In the genomic region with DNA sequence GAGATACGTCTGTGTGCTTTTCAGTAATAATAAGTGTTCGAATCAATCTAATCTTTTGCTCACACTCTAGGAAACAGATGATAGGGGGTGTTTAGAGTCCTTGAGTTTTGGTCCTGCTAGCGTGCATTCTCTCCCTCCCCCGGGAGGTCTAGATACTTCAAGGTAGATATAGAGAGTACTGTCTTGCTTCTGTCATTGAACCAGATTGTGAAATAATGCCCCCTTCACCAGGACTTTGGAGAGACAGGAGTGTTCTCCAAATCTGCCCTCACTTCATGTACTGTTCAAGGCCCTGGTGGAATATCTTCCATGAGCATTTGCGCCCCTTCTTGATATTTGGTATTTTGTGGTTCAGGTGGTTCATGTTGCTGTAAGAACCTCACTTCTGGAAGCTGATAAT, we compare ENCODE assay signal across 16 cellular contexts. TPM values are rescaled to one million over a fixed set of nuclear protein-coding genes. Genes with fewer than 3 reads are reported as not detected.
DNase-seq lines count a peak whose midpoint lies in the region; ATAC-seq and TF ChIP-seq lines count a peak whose summit lies in the region.
"Had no signal": no experiment of that assay in that cellular context is flagged by ENCODE, and none has a peak within 500 bp of the region (broad histone marks: within the 10 kb centered on the region; RNA-seq: fewer than 3 reads in every experiment).

No MANE protein-coding gene starts in this region.

- H3K36me3 ChIP-seq in CD4-positive, alpha-beta memory T cell (ENCODE audit: insufficient read depth, low read length) = no peaks in the 10 kb centered on the region
- no peaks in the 10 kb centered on the region for H3K36me3 ChIP-seq in adrenal gland (replicated peaks in 1 of 2)

- H3K4me1 ChIP-seq in CD4-positive, alpha-beta memory T cell (ENCODE audit: insufficient read depth, low read length) = peaks cover 67% of the 10 kb centered on the region
- peaks cover 10 to 32% of the 10 kb centered on the region in 2 donors for H3K4me1 ChIP-seq in adrenal gland (replicated peaks in 1 of 2)

- peaks cover 0 to 4% (median 2%) of the 10 kb centered on the region in 8 donors for H3K9me3 Mint-ChIP-seq in CD4-positive, alpha-beta memory T cell
- peaks cover 15% of the 10 kb centered on the region for H3K9me3 Mint-ChIP-seq in nephron progenitor cell

- CTCF ChIA-PET in CD4-positive, alpha-beta memory T cell (lab: Charles Lee; ENCODE audit: partially characterized antibody) = no interaction called here

- TF ChIP-seq CTCF in adrenal gland (IDR thresholded peaks at IDR 0.05) (no peak), nephron progenitor cell (IDR thresholded peaks at IDR 0.05) (no peak), GM20000 (IDR thresholded peaks at IDR 0.05; ENCODE audit: extremely low read depth, missing control alignments) (no peak)

- TF ChIP-seq POLR2A in adrenal gland (IDR thresholded peaks at IDR 0.05) = no peak

- 58 to 64% (median 62%) methylated on average over 5 of the region's 5 CpGs for WGBS in adrenal gland, 4 donors

- peaks cover 7 to 20% of the 10 kb centered on the region in 2 donors for H3K36me3 Mint-ChIP-seq in CD4-positive, alpha-beta memory T cell
- peaks cover 20% of the 10 kb centered on the region for H3K36me3 Mint-ChIP-seq in nephron progenitor cell (ENCODE audit: low read depth)

- peaks cover 61 to 80% (median 70%) of the 10 kb centered on the region in 4 donors for H3K4me1 Mint-ChIP-seq in CD4-positive, alpha-beta memory T cell
- peaks cover 16% of the 10 kb centered on the region for H3K4me1 Mint-ChIP-seq in nephron progenitor cell

- POLR2A ChIA-PET in CD4-positive, alpha-beta memory T cell (lab: Charles Lee; ENCODE audit: partially characterized antibody) = interaction anchor here (1.2 kb wide), 1 partner anchor 89 kb away, joined by 3 read pairs; no protein-coding TSS in a partner anchor

- DNase-seq in CD4-positive, alpha-beta memory T cell = no peak
- peak; percentile 13 for DNase-seq in OCI-M1 (lab: John Stamatoyannopoulos, UW)
- no peak for DNase-seq in adrenal gland
- no peak for DNase-seq in nephron progenitor cell
- no peak for DNase-seq in GM20000 (ENCODE audit: low spot score)
- DNase-seq in AML-193 (lab: John Stamatoyannopoulos, UW) = no peak
- DNase-seq: Calu3, DMS153, DMS79 treated with DMSO at 0.1 percent for 48 hours, EL, HCEC 1CT, HFFc6, KBM-7 had no signal

- peak overlapping the region in 5 of 7 donors; percentile 18 to 65 (median 30) for H3K27ac Mint-ChIP-seq in CD4-positive, alpha-beta memory T cell
- peak overlapping the region; percentile 36 for H3K27ac Mint-ChIP-seq in nephron progenitor cell
- H3K27ac Mint-ChIP-seq: HFFc6 had no signal

- ATAC-seq in HG03378 (IDR thresholded peaks at IDR 0.05; ENCODE audit: unreplicated experiment) = no peak

- H3K27ac ChIP-seq in CD4-positive, alpha-beta memory T cell (ENCODE audit: low read depth, low read length) = no peak overlapping the region
- peak overlapping the region in 3 of 5 donors; percentile 52 to 84 (median 68) for H3K27ac ChIP-seq in adrenal gland
- H3K27ac ChIP-seq: BLaER1, HL-60 had no signal

- no peaks in the 10 kb centered on the region for H3K27me3 ChIP-seq in CD4-positive, alpha-beta memory T cell (ENCODE audit: insufficient read depth, low read length)
- H3K27me3 ChIP-seq in adrenal gland = no peaks in the 10 kb centered on the region
- H3K27me3 ChIP-seq: BLaER1 had no signal

- H3K4me3 ChIP-seq in CD4-positive, alpha-beta memory T cell (ENCODE audit: low read length in 2 of 2) = no peak overlapping the region
- no peak overlapping the region for H3K4me3 ChIP-seq in adrenal gland
- H3K4me3 ChIP-seq: BLaER1 had no signal

- intact Hi-C loops in CD4-positive, alpha-beta memory T cell (cut with micrococcal nuclease) = loop anchor here (2.0 kb wide), 1 partner anchor 14 kb away; no protein-coding TSS in a partner anchor
- intact Hi-C loops in adrenal gland (cut with DNase I) = loop anchor here in 1 of 2 donors (5.0 kb wide), 1 partner anchor 77 kb away; no protein-coding TSS in a partner anchor

- no peaks in the 10 kb centered on the region for H3K9me3 ChIP-seq in CD4-positive, alpha-beta memory T cell (ENCODE audit: control insufficient read depth in 1 of 2, low read length in 2 of 2)
- H3K9me3 ChIP-seq in adrenal gland (replicated peaks in 1 of 3) = no peaks in the 10 kb centered on the region

- H3K27me3 Mint-ChIP-seq in CD4-positive, alpha-beta memory T cell = no peaks in the 10 kb centered on the region
- H3K27me3 Mint-ChIP-seq in nephron progenitor cell (ENCODE audit: low read depth, poor library complexity) = no peaks in the 10 kb centered on the region

- peak overlapping the region in 2 of 8 donors; percentile 9 to 18 for H3K4me3 Mint-ChIP-seq in CD4-positive, alpha-beta memory T cell
- H3K4me3 Mint-ChIP-seq in nephron progenitor cell = no peak overlapping the region
- H3K4me3 Mint-ChIP-seq: HFFc6 had no signal

RNA-seq across cellular contexts. Expression of gene MGAT5, which starts 59.4 kb away (rescaled TPM):
- total RNA-seq in CD4-positive, alpha-beta memory T cell = 10 to 100 TPM; 78.1 to 81.3 TPM
- 10 to 100 TPM in 1 of 2 donors, 1 to 10 TPM in 1; 4.4 to 17.9 TPM for polyA plus RNA-seq in CD4-positive, alpha-beta memory T cell
- 10 to 100 TPM; 27.9 to 47.9 (median 42.9) TPM for total RNA-seq in adrenal gland
- 10 to 100 TPM in 1 of 3 donors, 1 to 10 TPM in 2; 2.9 to 20.0 (median 3.6) TPM for polyA plus RNA-seq in adrenal gland
